ENCODE assay signal across 8 cellular contexts in genomic region chr16:2205104-2205966, GRCh38. TPM values are rescaled to one million over a fixed set of nuclear protein-coding genes. Genes with fewer than 3 reads are reported as not detected.
DNase-seq lines count a peak whose midpoint lies in the region; ATAC-seq and TF ChIP-seq lines count a peak whose summit lies in the region.

Gene MLST8 (plus strand): TSS chr16:2205454. CDS start chr16:2206086, 632 bp downstream.

- H3K9me3 ChIP-seq in AG04450 (ENCODE audit: control insufficient read depth, insufficient read depth, low read length): peaks cover 3% of the 10 kb centered on the region

- peak within 1 kb of the TSS; percentile 95 for H3K4me3 ChIP-seq in AG04450 (ENCODE audit: low read depth, low read length)

- TF ChIP-seq CTCF in AG04450 (IDR thresholded peaks at IDR 0.05; ENCODE audit: low read depth, low read length): no peak

- POLR2A ChIA-PET in AG04450 (lab: Yijun Ruan, JAX): interaction anchor here (0.5 to 1.8 kb wide), 6 partner anchors 9 to 262 kb away, joined by 3 to 13 read pairs (median 5); partner anchors contain the start of genes CASKIN1, ECI1, MSRB1 and PGP

- peak; percentile 75 for ATAC-seq in GM18520 (IDR thresholded peaks at IDR 0.05; ENCODE audit: unreplicated experiment)
- peak; percentile 61 for ATAC-seq in HG03066 (IDR thresholded peaks at IDR 0.05; ENCODE audit: low read depth, unreplicated experiment)

- peaks cover 2% of the 10 kb centered on the region for H3K27me3 ChIP-seq in AG04450 (ENCODE audit: control insufficient read depth, insufficient read depth, low read length)

- peak within 1 kb of the TSS; percentile 70 for H3K27ac ChIP-seq in AG04450 (ENCODE audit: low read depth, low read length)

- CTCF ChIA-PET in AG04450 (lab: Charles Lee): no interaction called here

- peak; percentile 78 for DNase-seq in AG04450 (ENCODE audit: low read depth, low spot score)
- DNase-seq in NCI-H2227 treated with DMSO at 0.1 percent for 48 hours (lab: John Stamatoyannopoulos, UW): peak; percentile 87
- DNase-seq in activated CD4-positive, alpha-beta T cell treated with anti-CD3 and anti-CD28 coated beads for 1 hour: peak; percentile 88
- peak; percentile 91 for DNase-seq in cerebellum (ENCODE audit: low spot score)
- peak; percentile 86 for DNase-seq in kidney tubule cell (ENCODE audit: low spot score)
- peak; percentile 80 to 87 for DNase-seq in stimulated activated CD4-positive, alpha-beta T cell treated with anti-CD3 and anti-CD28 coated beads, Interleukin-1b, Interleukin-23, amount 100 ng/mL, for 1 hour (ENCODE audit: low read depth in 2 of 2)

RNA-seq across cellular contexts. Expression of gene MLST8, which starts in this region (rescaled TPM):
- 41.1 and 55.1 TPM in 2 replicates for polyA plus RNA-seq in AG04450 (2011; rRNA removed)
- polyA minus RNA-seq in AG04450 (2011; rRNA and poly(A)+ RNA removed): 47.4 and 58.8 TPM in 2 replicates
- 8.9 TPM for total RNA-seq in cerebellum

Comparison
In these comparisons a context has a peak if more than half of its experiments do, and no peak if none do; other contexts are left out.
1. Peak in every context shown above with its lines: DNase-seq, ATAC-seq, H3K4me3 ChIP-seq and H3K27ac ChIP-seq.